In genomic region chr19:16199275-16199932, GRCh38 we compare ENCODE assay signal across 10 cellular contexts. TPM values are rescaled to one million over a fixed set of nuclear protein-coding genes. Genes with fewer than 3 reads are reported as not detected.
A peak's percentile ranks its signal among the peaks of the same experiment; 100 is the strongest.
DNase-seq lines count a peak whose midpoint lies in the region; ATAC-seq and TF ChIP-seq lines count a peak whose summit lies in the region.
"Had no signal": no experiment of that assay in that cellular context is flagged by ENCODE, and none has a peak within 500 bp of the region (broad histone marks: within the 10 kb centered on the region; RNA-seq: fewer than 3 reads in every experiment).

No MANE protein-coding gene starts in this region.

- peaks cover 20% of the 10 kb centered on the region for H3K36me3 Mint-ChIP-seq in activated naive CD4-positive, alpha-beta T cell treated with anti-CD3 and anti-CD28 coated beads for 36 hours (ENCODE audit: low read depth)
- H3K36me3 Mint-ChIP-seq in activated CD8-positive, alpha-beta T cell treated with anti-CD3 and anti-CD28 coated beads, Interleukin-2, amount 10 ng/mL, durations not matched to agents 7 days and 5 days (ENCODE audit: low read depth): peaks cover 51% of the 10 kb centered on the region

- TF ChIP-seq CTCF in left lung (IDR thresholded peaks at IDR 0.05) (no peak), GM20000 (IDR thresholded peaks at IDR 0.05; ENCODE audit: extremely low read depth, missing control alignments) (no peak), lower leg skin (IDR thresholded peaks at IDR 0.05) (no peak)

- CTCF ChIA-PET in activated naive CD4-positive, alpha-beta T cell treated with anti-CD3 and anti-CD28 coated beads for 36 hours (lab: Charles Lee): no interaction called here
- CTCF ChIA-PET in activated CD8-positive, alpha-beta T cell treated with anti-CD3 and anti-CD28 coated beads, Interleukin-2, amount 10 ng/mL, durations not matched to agents 7 days and 5 days (lab: Charles Lee): interaction anchor here (1.3 to 3.7 kb wide), 4 partner anchors 14 to 187 kb away, joined by 6 to 22 read pairs (median 10); partner anchors contain the start of gene FAM32A

- peak overlapping the region; percentile 72 for H3K27ac Mint-ChIP-seq in activated naive CD4-positive, alpha-beta T cell treated with anti-CD3 and anti-CD28 coated beads for 36 hours
- H3K27ac Mint-ChIP-seq in activated CD8-positive, alpha-beta T cell treated with anti-CD3 and anti-CD28 coated beads, Interleukin-2, amount 10 ng/mL, durations not matched to agents 7 days and 5 days: peak overlapping the region; percentile 82

- H3K4me3 Mint-ChIP-seq in activated naive CD4-positive, alpha-beta T cell treated with anti-CD3 and anti-CD28 coated beads for 36 hours: peak overlapping the region; percentile 79
- H3K4me3 Mint-ChIP-seq in activated CD8-positive, alpha-beta T cell treated with anti-CD3 and anti-CD28 coated beads, Interleukin-2, amount 10 ng/mL, durations not matched to agents 7 days and 5 days: peak overlapping the region; percentile 97

- H3K4me1 ChIP-seq in left lung: peaks cover 26 to 33% of the 10 kb centered on the region in 2 donors
- peaks cover 16 to 48% (median 44%) of the 10 kb centered on the region in 5 donors for H3K4me1 ChIP-seq in subcutaneous abdominal adipose tissue (ENCODE audit: control insufficient read depth in 5 of 5, insufficient read depth in 5 of 5, low read length in 5 of 5)

- peak overlapping the region; percentile 12 to 97 (median 44) for H3K9ac ChIP-seq in subcutaneous abdominal adipose tissue (ENCODE audit: low read length in 5 of 5)

- no peaks in the 10 kb centered on the region for H3K9me3 ChIP-seq in left lung
- no peaks in the 10 kb centered on the region for H3K9me3 ChIP-seq in subcutaneous abdominal adipose tissue (ENCODE audit: control insufficient read depth in 5 of 5, low read length in 5 of 5)

- peak overlapping the region in 1 of 2 donors; percentile 99 for H3K4me3 ChIP-seq in left lung
- peak overlapping the region in 3 of 5 donors; percentile 27 to 99 (median 98) for H3K4me3 ChIP-seq in subcutaneous abdominal adipose tissue (ENCODE audit: low read depth in 1 of 5, low read length in 5 of 5)
- H3K4me3 ChIP-seq in lower leg skin (ENCODE audit: low read depth, poor library complexity, severe bottlenecking): no peak overlapping the region

- H3K36me3 ChIP-seq in left lung (peaks cover 0 to 41% of the 10 kb centered on the region in 2 donors), subcutaneous abdominal adipose tissue (ENCODE audit: control insufficient read depth in 5 of 5, insufficient read depth in 5 of 5, low read length in 5 of 5) (peaks cover 0 to 40% (median 30%) of the 10 kb centered on the region in 5 donors)

- WGBS in lower leg skin, 2 donors: 75 to 79% methylated on average over 9 of the region's 9 CpGs

- POLR2A ChIA-PET in activated CD8-positive, alpha-beta T cell treated with anti-CD3 and anti-CD28 coated beads, Interleukin-2, amount 10 ng/mL, durations not matched to agents 7 days and 5 days (lab: Charles Lee): interaction anchor here (0.6 to 1.5 kb wide), 3 partner anchors 19 to 128 kb away, joined by 3 to 4 read pairs (median 3); no protein-coding TSS in a partner anchor

- TF ChIP-seq POLR2A in lower leg skin (IDR thresholded peaks at IDR 0.05): no peak

- H3K9me3 Mint-ChIP-seq in activated naive CD4-positive, alpha-beta T cell treated with anti-CD3 and anti-CD28 coated beads for 36 hours: no peaks in the 10 kb centered on the region
- no peaks in the 10 kb centered on the region for H3K9me3 Mint-ChIP-seq in activated CD8-positive, alpha-beta T cell treated with anti-CD3 and anti-CD28 coated beads, Interleukin-2, amount 10 ng/mL, durations not matched to agents 7 days and 5 days (ENCODE audit: insufficient read depth)

- no peak for DNase-seq in activated naive CD4-positive, alpha-beta T cell treated with anti-CD3 and anti-CD28 coated beads for 36 hours
- no peak for DNase-seq in activated naive CD4-positive, alpha-beta T cell treated with anti-CD3 and anti-CD28 coated beads, Interleukin-2, amount 50 U/mL, for 16 hours
- no peak for DNase-seq in activated CD8-positive, alpha-beta T cell treated with anti-CD3 and anti-CD28 coated beads, Interleukin-2, amount 10 ng/mL, durations not matched to agents 7 days and 5 days
- DNase-seq in left lung (peak in 1 of 2 donors; percentile 65), GM20000 (ENCODE audit: low spot score) (no peak), lower leg skin (ENCODE audit: low spot score in 2 of 2) (no peak)
- DNase-seq: COR-L47, NCI-H69 had no signal

- H3K27ac ChIP-seq in left lung (peak overlapping the region in 1 of 2 donors; percentile 37), subcutaneous abdominal adipose tissue (ENCODE audit: low read depth, low read length) (peak overlapping the region; percentile 97)

- no peaks in the 10 kb centered on the region for H3K27me3 ChIP-seq in left lung
- no peaks in the 10 kb centered on the region for H3K27me3 ChIP-seq in subcutaneous abdominal adipose tissue (ENCODE audit: control insufficient read depth in 5 of 5, insufficient read depth in 4 of 5, low read length in 5 of 5)

- intact Hi-C loops in activated naive CD4-positive, alpha-beta T cell treated with anti-CD3 and anti-CD28 coated beads for 36 hours (cut with micrococcal nuclease): loop anchor here (5.0 kb wide), 4 partner anchors 133 to 362 kb away; partner anchors contain the start of genes C19orf44 and CALR3
- intact Hi-C loops in left lung (cut with DNase I) (no loop called here), lower leg skin (cut with DNase I; ENCODE audit: low total_unique reads) (no loop called here)

- no peak for ATAC-seq in activated CD8-positive, alpha-beta T cell treated with anti-CD3 and anti-CD28 coated beads, Interleukin-2, amount 10 ng/mL, durations not matched to agents 7 days and 5 days
- ATAC-seq in left lung: peak; percentile 30
- ATAC-seq in HG02973 (IDR thresholded peaks at IDR 0.05; ENCODE audit: unreplicated experiment): no peak

- peaks cover 47% of the 10 kb centered on the region for H3K4me1 Mint-ChIP-seq in activated naive CD4-positive, alpha-beta T cell treated with anti-CD3 and anti-CD28 coated beads for 36 hours (ENCODE audit: low read depth)
- H3K4me1 Mint-ChIP-seq in activated CD8-positive, alpha-beta T cell treated with anti-CD3 and anti-CD28 coated beads, Interleukin-2, amount 10 ng/mL, durations not matched to agents 7 days and 5 days (ENCODE audit: low read depth): peaks cover 66% of the 10 kb centered on the region

- H3K27me3 Mint-ChIP-seq in activated naive CD4-positive, alpha-beta T cell treated with anti-CD3 and anti-CD28 coated beads for 36 hours (ENCODE audit: low read depth): no peaks in the 10 kb centered on the region
- H3K27me3 Mint-ChIP-seq in activated CD8-positive, alpha-beta T cell treated with anti-CD3 and anti-CD28 coated beads, Interleukin-2, amount 10 ng/mL, durations not matched to agents 7 days and 5 days (ENCODE audit: low read depth): no peaks in the 10 kb centered on the region

RNA-seq across cellular contexts. Expression of gene AP1M1, which starts 1.7 kb away (rescaled TPM):
- 100 to 1,000 TPM; 113 to 123 TPM for total RNA-seq in activated naive CD4-positive, alpha-beta T cell treated with anti-CD3 and anti-CD28 coated beads for 36 hours
- total RNA-seq in activated CD8-positive, alpha-beta T cell treated with anti-CD3 and anti-CD28 coated beads, Interleukin-2, amount 10 ng/mL, durations not matched to agents 7 days and 5 days: 100 to 1,000 TPM; 184 to 186 TPM
- 10 to 100 TPM; 72.1 to 73.9 TPM for total RNA-seq in left lung
- 10 to 100 TPM; 47.2 to 66.9 (median 48.6) TPM for total RNA-seq in lower leg skin

RNA-seq across cellular contexts. Expression of gene FAM32A, which starts 14.2 kb away (rescaled TPM):
- 10 to 100 TPM; 38.2 to 41.9 TPM for total RNA-seq in activated naive CD4-positive, alpha-beta T cell treated with anti-CD3 and anti-CD28 coated beads for 36 hours
- 10 to 100 TPM; 65.8 to 69.4 TPM for total RNA-seq in activated CD8-positive, alpha-beta T cell treated with anti-CD3 and anti-CD28 coated beads, Interleukin-2, amount 10 ng/mL, durations not matched to agents 7 days and 5 days
- total RNA-seq in left lung: 10 to 100 TPM; 57.1 to 62.3 TPM
- 100 to 1,000 TPM in 3 of 4 donors, 10 to 100 TPM in 1; 95.3 to 114 (median 105) TPM for total RNA-seq in lower leg skin

RNA-seq across cellular contexts. Expression of gene CIB3, which starts 26.1 kb away (rescaled TPM):
- total RNA-seq in activated naive CD4-positive, alpha-beta T cell treated with anti-CD3 and anti-CD28 coated beads for 36 hours: not detected
- total RNA-seq in activated CD8-positive, alpha-beta T cell treated with anti-CD3 and anti-CD28 coated beads, Interleukin-2, amount 10 ng/mL, durations not matched to agents 7 days and 5 days: not detected
- total RNA-seq in left lung: not detected
- total RNA-seq in lower leg skin: not detected

RNA-seq across cellular contexts. Expression of gene HSH2D, which starts 55.9 kb away (rescaled TPM):
- 10 to 100 TPM; 18.3 to 20.7 TPM for total RNA-seq in activated naive CD4-positive, alpha-beta T cell treated with anti-CD3 and anti-CD28 coated beads for 36 hours
- 10 to 100 TPM; 83.6 to 84.3 TPM for total RNA-seq in activated CD8-positive, alpha-beta T cell treated with anti-CD3 and anti-CD28 coated beads, Interleukin-2, amount 10 ng/mL, durations not matched to agents 7 days and 5 days
- total RNA-seq in left lung (1 to 10 TPM; 7.1 to 8.5 TPM), lower leg skin (under 1 TPM in 1 of 4 donors, not detected in 3; 0.45 TPM)
